ENCODE assay signal across 1 cellular context in the genomic region with DNA sequence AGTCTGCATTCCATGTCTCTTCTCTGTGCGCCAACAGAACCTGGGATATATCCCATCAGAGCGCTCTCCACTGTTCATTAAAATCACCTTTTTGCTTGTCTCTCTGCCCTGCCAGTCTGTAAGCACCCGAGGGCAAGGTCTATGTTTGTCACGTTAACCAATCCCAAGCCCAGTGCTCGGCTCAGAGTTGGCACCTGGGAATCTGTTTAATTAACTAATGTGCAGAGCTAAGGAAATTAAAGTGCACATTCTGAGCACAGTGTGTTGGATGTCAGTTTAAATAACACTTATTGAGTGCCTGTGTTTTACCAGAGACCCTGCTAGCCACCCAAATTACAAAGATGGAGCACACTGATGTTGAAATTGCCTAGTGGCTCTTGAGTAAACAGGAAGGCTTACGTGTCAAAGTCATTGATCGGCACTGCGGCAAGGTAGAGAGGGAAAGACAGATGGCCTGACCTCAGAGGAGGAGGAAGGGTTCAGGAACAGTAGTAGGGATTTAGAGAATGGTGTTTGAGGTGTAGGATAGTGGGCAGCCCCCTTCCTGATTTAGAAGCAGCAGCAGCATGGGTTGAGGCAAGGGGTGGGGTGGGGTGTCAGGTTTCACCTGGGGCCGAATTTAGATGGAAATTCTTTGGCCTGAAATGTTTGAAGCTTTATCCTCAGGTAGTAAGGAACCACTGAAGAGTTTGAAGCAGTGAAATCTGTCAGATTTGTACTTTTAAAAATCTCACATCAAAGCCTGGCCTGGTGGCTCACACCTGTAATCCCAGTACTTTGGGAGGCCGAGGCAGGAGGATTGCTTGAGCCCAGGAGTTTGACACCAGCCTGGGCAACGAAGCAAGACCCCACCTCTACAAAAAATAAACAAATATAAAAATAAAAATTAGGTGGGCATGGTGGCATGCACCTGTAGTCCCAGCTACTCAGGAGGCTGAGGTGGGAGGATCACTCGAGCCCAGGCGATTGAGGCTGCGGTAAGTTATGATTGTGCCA.
A peak's percentile ranks its signal among the peaks of the same experiment; 100 is the strongest.
TF ChIP-seq lines count a peak whose summit lies in the region.

No MANE protein-coding gene starts in this region.

TF ChIP-seq in HepG2, 621 proteins besides CTCF, POLR2A, EP300 and RAD21 (continued from another document and continues in another):
- TF ChIP-seq KLF15 (CRISPR knock-in tag; IDR thresholded peaks at IDR 0.05; ENCODE audit: borderline replicate concordance) (no peak), SIN3A (IDR thresholded peaks at IDR 0.05; ENCODE audit: borderline replicate concordance, low read depth, low read length) (no peak), HMGA1 (CRISPR knock-in tag; conservative IDR thresholded peaks at IDR 0.05) (no peak), TCF7L2 (IDR thresholded peaks at IDR 0.05; ENCODE audit: low read depth, low read length) (no peak), HNRNPLL (IDR thresholded peaks at IDR 0.05; ENCODE audit: low read depth, low read length, poor library complexity, severe bottlenecking) (no peak), ZBTB20 (CRISPR knock-in tag; IDR thresholded peaks at IDR 0.05; ENCODE audit: borderline replicate concordance, low read depth) (peak; percentile 68; the same call in 1 of the 2 replicates), HOXA5 (CRISPR knock-in tag; IDR thresholded peaks at IDR 0.05) (no peak; the same call in 1 of the 2 replicates), ATF2 (CRISPR knock-in tag; IDR thresholded peaks at IDR 0.05) (peak; percentile 61), KLF6 (CRISPR knock-in tag; IDR thresholded peaks at IDR 0.05) (peak; percentile 78), SUZ12 (IDR thresholded peaks at IDR 0.05; ENCODE audit: low read depth, low read length) (no peak), ZNF891 (CRISPR knock-in tag; IDR thresholded peaks at IDR 0.05) (no peak), TFDP1 (CRISPR knock-in tag; IDR thresholded peaks at IDR 0.05; ENCODE audit: borderline replicate concordance) (peak; percentile 66; the same call in 1 of the 2 replicates), ZNF263 (CRISPR knock-in tag; IDR thresholded peaks at IDR 0.05) (0 out of 2 replicates have a peak, but pooled peaks have one; percentile 27), NR1H2 (CRISPR knock-in tag; IDR thresholded peaks at IDR 0.05; ENCODE audit: borderline replicate concordance, low read depth) (no peak), YY1 (IDR thresholded peaks at IDR 0.05; ENCODE audit: insufficient read depth, insufficient replicate concordance, low read depth, low read length) (peak; percentile 65), ZNF704 (CRISPR knock-in tag; IDR thresholded peaks at IDR 0.05; ENCODE audit: borderline replicate concordance) (no peak), ASH2L (IDR thresholded peaks at IDR 0.05; ENCODE audit: insufficient read length, low read depth, low read length) (peak; percentile 97), POGZ (CRISPR knock-in tag; IDR thresholded peaks at IDR 0.05) (peak; percentile 76), SNAPC2 (CRISPR knock-in tag; IDR thresholded peaks at IDR 0.05) (no peak; the same call in 1 of the 2 replicates), ZSCAN20 (CRISPR knock-in tag; IDR thresholded peaks at IDR 0.05; ENCODE audit: borderline replicate concordance) (no peak), ZNF607 (CRISPR knock-in tag; IDR thresholded peaks at IDR 0.05; ENCODE audit: borderline replicate concordance) (no peak), ZNF224 (CRISPR knock-in tag; IDR thresholded peaks at IDR 0.05) (0 out of 2 replicates have a peak, but pooled peaks have one; percentile 46), RFX3 (CRISPR knock-in tag; IDR thresholded peaks at IDR 0.05) (no peak), CSRNP1 (CRISPR knock-in tag; IDR thresholded peaks at IDR 0.05) (peak; percentile 73), NCOR1 (IDR thresholded peaks at IDR 0.05; ENCODE audit: borderline replicate concordance, low read length) (peak; percentile 88; the same call in 1 of the 2 replicates), MTA3 (CRISPR knock-in tag; IDR thresholded peaks at IDR 0.05) (no peak), ZFP90 (CRISPR knock-in tag; IDR thresholded peaks at IDR 0.05; ENCODE audit: borderline replicate concordance) (0 out of 2 replicates have a peak, but pooled peaks have one; percentile 77), ARNTL (CRISPR knock-in tag; IDR thresholded peaks at IDR 0.05) (0 out of 2 replicates have a peak, but pooled peaks have one; percentile 51), MYC (CRISPR knock-in tag; IDR thresholded peaks at IDR 0.05; ENCODE audit: borderline replicate concordance) (0 out of 2 replicates have a peak, but pooled peaks have one; percentile 8), SIX4 (CRISPR knock-in tag; IDR thresholded peaks at IDR 0.05) (peak; percentile 52; the same call in 1 of the 2 replicates), SAP130 (CRISPR knock-in tag; IDR thresholded peaks at IDR 0.05; ENCODE audit: low read depth) (peak; percentile 91), ZNF17 (CRISPR knock-in tag; IDR thresholded peaks at IDR 0.05) (no peak), AGO1 (IDR thresholded peaks at IDR 0.05; ENCODE audit: low read depth, low read length, poor library complexity, severe bottlenecking) (no peak), ZNF619 (CRISPR knock-in tag; IDR thresholded peaks at IDR 0.05) (no peak), BCL6 (CRISPR knock-in tag; IDR thresholded peaks at IDR 0.05) (peak; percentile 74), ZZZ3 (CRISPR knock-in tag; IDR thresholded peaks at IDR 0.05; ENCODE audit: borderline replicate concordance) (no peak), ZNF740 (CRISPR knock-in tag; IDR thresholded peaks at IDR 0.05) (no peak), NR2C2 (CRISPR knock-in tag; IDR thresholded peaks at IDR 0.05; ENCODE audit: borderline replicate concordance) (peak; percentile 51; the same call in 1 of the 2 replicates), CREM (IDR thresholded peaks at IDR 0.05) (peak; percentile 92), CREM (CRISPR knock-in tag; IDR thresholded peaks at IDR 0.05) (no peak), SNAPC4 (CRISPR knock-in tag; IDR thresholded peaks at IDR 0.05) (no peak), TRIM22 (IDR thresholded peaks at IDR 0.05) (no peak), ZNF24 (IDR thresholded peaks at IDR 0.05) (0 out of 2 replicates have a peak, but pooled peaks have one; percentile 15), HES4 (CRISPR knock-in tag; IDR thresholded peaks at IDR 0.05; ENCODE audit: borderline replicate concordance) (no peak), RELA (CRISPR knock-in tag; IDR thresholded peaks at IDR 0.05) (no peak), RBAK (CRISPR knock-in tag; IDR thresholded peaks at IDR 0.05) (peak; percentile 47; the same call in 1 of the 2 replicates), ATF1 (CRISPR knock-in tag; IDR thresholded peaks at IDR 0.05) (peak; percentile 89), NR2F2 (IDR thresholded peaks at IDR 0.05; ENCODE audit: borderline replicate concordance, low read depth) (peak; percentile 82), ZFP36L1 (CRISPR knock-in tag; IDR thresholded peaks at IDR 0.05) (peak; percentile 80; the same call in 1 of the 2 replicates)
- TF ChIP-seq, protein P1, sequence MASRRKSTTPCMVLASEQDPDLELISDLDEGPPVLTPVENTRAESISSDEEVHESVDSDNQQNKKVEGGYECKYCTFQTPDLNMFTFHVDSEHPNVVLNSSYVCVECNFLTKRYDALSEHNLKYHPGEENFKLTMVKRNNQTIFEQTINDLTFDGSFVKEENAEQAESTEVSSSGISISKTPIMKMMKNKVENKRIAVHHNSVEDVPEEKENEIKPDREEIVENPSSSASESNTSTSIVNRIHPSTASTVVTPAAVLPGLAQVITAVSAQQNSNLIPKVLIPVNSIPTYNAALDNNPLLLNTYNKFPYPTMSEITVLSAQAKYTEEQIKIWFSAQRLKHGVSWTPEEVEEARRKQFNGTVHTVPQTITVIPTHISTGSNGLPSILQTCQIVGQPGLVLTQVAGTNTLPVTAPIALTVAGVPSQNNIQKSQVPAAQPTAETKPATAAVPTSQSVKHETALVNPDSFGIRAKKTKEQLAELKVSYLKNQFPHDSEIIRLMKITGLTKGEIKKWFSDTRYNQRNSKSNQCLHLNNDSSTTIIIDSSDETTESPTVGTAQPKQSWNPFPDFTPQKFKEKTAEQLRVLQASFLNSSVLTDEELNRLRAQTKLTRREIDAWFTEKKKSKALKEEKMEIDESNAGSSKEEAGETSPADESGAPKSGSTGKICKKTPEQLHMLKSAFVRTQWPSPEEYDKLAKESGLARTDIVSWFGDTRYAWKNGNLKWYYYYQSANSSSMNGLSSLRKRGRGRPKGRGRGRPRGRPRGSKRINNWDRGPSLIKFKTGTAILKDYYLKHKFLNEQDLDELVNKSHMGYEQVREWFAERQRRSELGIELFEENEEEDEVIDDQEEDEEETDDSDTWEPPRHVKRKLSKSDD (CRISPR knock-in tag; IDR thresholded peaks at IDR 0.05; ENCODE audit: low read depth) = peak; percentile 85
